In the genomic region with DNA sequence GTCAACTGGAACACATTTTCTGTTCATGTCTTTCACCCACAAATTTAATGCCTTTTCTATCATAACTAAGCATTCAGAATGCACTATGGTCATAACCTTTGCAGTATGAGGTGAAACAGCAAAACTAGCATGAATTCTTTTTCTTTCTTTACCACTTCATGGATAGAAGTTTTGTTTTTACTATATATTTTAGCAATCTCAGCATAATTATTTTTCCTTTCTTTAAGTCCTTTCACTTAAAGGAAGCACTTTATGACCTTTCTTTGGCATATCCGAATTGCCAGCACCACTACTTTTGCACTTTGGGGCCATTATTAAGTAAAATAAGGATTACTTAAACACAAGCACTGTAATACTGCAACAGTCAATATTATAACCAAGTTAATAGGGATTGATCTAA, we compare ENCODE assay signal across 37 cellular contexts.
"Had no signal": no experiment of that assay in that cellular context is flagged by ENCODE, and none has a peak within 500 bp of the region (broad histone marks: within the 10 kb centered on the region; RNA-seq: fewer than 3 reads in every experiment).

No MANE protein-coding gene starts in this region.

- DNase-seq: activated B cell treated with CpG ODN at 0.5 μM for 24 hours; activated CD4-positive, alpha-beta memory T cell treated with anti-CD3 and anti-CD28 coated beads for 36 hours; activated CD4-positive, alpha-beta T cell treated with anti-CD3 and anti-CD28 coated beads for 4 hours; activated CD4-positive, alpha-beta T cell treated with anti-CD3 and anti-CD28 coated beads, Interleukin-2, amount 10 ng/mL, durations not matched to agents 24 days and 14 days; activated CD4-positive, alpha-beta T cell treated with anti-CD3 and anti-CD28 coated beads, Interleukin-2, amount 50 U/mL, for 1 hour; activated CD4-positive, alpha-beta T cell treated with anti-CD3 and anti-CD28 coated beads, Interleukin-2, amount 50 U/mL, for 4 hours; activated CD4-positive, CD25-positive, alpha-beta regulatory T cell treated with anti-CD3 and anti-CD28 coated beads, Interleukin-2, amount 50 U/mL, for 72 hours; activated CD8-positive, alpha-beta memory T cell treated with anti-CD3 and anti-CD28 coated beads, Interleukin-2, amount 50 U/mL, for 4 hours; activated CD8-positive, alpha-beta T cell treated with anti-CD3 and anti-CD28 coated beads for 36 hours; activated effector memory CD4-positive, alpha-beta T cell treated with Interleukin-2 at 50 U/mL for 16 hours; activated gamma-delta T cell; activated naive CD4-positive, alpha-beta T cell treated with anti-CD3 and anti-CD28 coated beads, Interleukin-2, amount 10 ng/mL, durations not matched to agents 7 days and 5 days; activated naive CD4-positive, alpha-beta T cell treated with Interleukin-2 at 50 U/mL for 16 hours; activated naive CD8-positive, alpha-beta T cell treated with anti-CD3 and anti-CD28 coated beads, Interleukin-2, amount 10 ng/mL, durations not matched to agents 7 days and 5 days; activated naive CD8-positive, alpha-beta T cell treated with anti-CD3 and anti-CD28 coated beads, Interleukin-2, amount 50 U/mL, for 24 hours; activated T-cell treated with anti-CD3 and anti-CD28 coated beads for 4 hours; activated T-cell treated with anti-CD3 and anti-CD28 coated beads, Interleukin-2, amount 50 U/mL, for 1 hour; activated T-cell treated with anti-CD3 and anti-CD28 coated beads, Interleukin-2, amount 50 U/mL, for 48 hours; amygdala; anterior cingulate cortex; caudate nucleus; cerebellar nuclear complex; T-helper 1 cell; T-helper 2 cell; T-helper 9 cell had no signal

- H3K27ac ChIP-seq: ascending aorta, cardiac muscle cell, VCaP had no signal

- H3K4me3 Mint-ChIP-seq: activated B cell treated with CpG ODN at 0.5 μM for 24 hours; activated CD4-positive, alpha-beta memory T cell treated with anti-CD3 and anti-CD28 coated beads for 36 hours; activated CD4-positive, alpha-beta T cell treated with anti-CD3 and anti-CD28 coated beads, Interleukin-2, amount 10 ng/mL, durations not matched to agents 24 days and 14 days; activated CD8-positive, alpha-beta T cell treated with anti-CD3 and anti-CD28 coated beads for 36 hours; activated naive CD4-positive, alpha-beta T cell treated with anti-CD3 and anti-CD28 coated beads, Interleukin-2, amount 10 ng/mL, durations not matched to agents 7 days and 5 days; activated naive CD4-positive, alpha-beta T cell treated with anti-CD3 and anti-CD28 coated beads, Interleukin-2, amount 50 U/mL, for 24 hours; activated naive CD8-positive, alpha-beta T cell; activated naive CD8-positive, alpha-beta T cell treated with anti-CD3 and anti-CD28 coated beads, Interleukin-2, amount 10 ng/mL, durations not matched to agents 7 days and 5 days; activated naive CD8-positive, alpha-beta T cell treated with anti-CD3 and anti-CD28 coated beads, Interleukin-2, amount 50 U/mL, for 24 hours; brain; central memory CD8-positive, alpha-beta T cell; T-helper 1 cell treated with Interleukin-12 subunit alpha and Interleukin-12 subunit beta and Interleukin-4 antibody, amounts not matched to agents 30 μg/mL and 1 μg/mL, for 36 hours; T-helper 2 cell treated with Interferon-gamma antibody and Interleukin-4, amounts not matched to agents 5 μg/mL and 100 μg/mL, for 36 hours had no signal

- H3K9me3 Mint-ChIP-seq: activated B cell treated with CpG ODN at 0.5 μM for 24 hours; activated CD4-positive, alpha-beta memory T cell treated with anti-CD3 and anti-CD28 coated beads for 36 hours; activated CD4-positive, alpha-beta T cell treated with anti-CD3 and anti-CD28 coated beads, Interleukin-2, amount 10 ng/mL, durations not matched to agents 24 days and 14 days; activated CD8-positive, alpha-beta T cell treated with anti-CD3 and anti-CD28 coated beads for 36 hours; activated naive CD4-positive, alpha-beta T cell treated with anti-CD3 and anti-CD28 coated beads, Interleukin-2, amount 10 ng/mL, durations not matched to agents 7 days and 5 days; activated naive CD4-positive, alpha-beta T cell treated with anti-CD3 and anti-CD28 coated beads, Interleukin-2, amount 50 U/mL, for 24 hours; activated naive CD8-positive, alpha-beta T cell treated with anti-CD3 and anti-CD28 coated beads, Interleukin-2, amount 10 ng/mL, durations not matched to agents 7 days and 5 days; activated naive CD8-positive, alpha-beta T cell treated with anti-CD3 and anti-CD28 coated beads, Interleukin-2, amount 50 U/mL, for 24 hours; activated T-helper 2 cell treated with anti-CD3 and anti-CD28 coated beads, Interferon-gamma antibody, Interleukin-2, Interleukin-4, amounts not matched to agents 10 μg/mL and 5 μg/mL and 100 μg/mL, durations not matched to agents 14 hours and 24 hours and 36 hours; brain; T-helper 1 cell treated with Interleukin-12 subunit alpha and Interleukin-12 subunit beta and Interleukin-4 antibody, amounts not matched to agents 30 μg/mL and 1 μg/mL, for 36 hours; T-helper 2 cell treated with Interferon-gamma antibody and Interleukin-4, amounts not matched to agents 5 μg/mL and 100 μg/mL, for 36 hours had no signal

- H3K4me3 ChIP-seq: ascending aorta, cardiac muscle cell had no signal

- FAIRE-seq: bronchial epithelial cell, TTC549 had no signal

- H3K9me3 ChIP-seq: ascending aorta had no signal

- H3K27me3 ChIP-seq: ascending aorta, cardiac muscle cell had no signal

- H3K4me1 Mint-ChIP-seq: activated B cell treated with CpG ODN at 0.5 μM for 24 hours; activated CD4-positive, alpha-beta T cell treated with anti-CD3 and anti-CD28 coated beads, Interleukin-2, amount 10 ng/mL, durations not matched to agents 24 days and 14 days; activated naive CD4-positive, alpha-beta T cell treated with anti-CD3 and anti-CD28 coated beads, Interleukin-2, amount 10 ng/mL, durations not matched to agents 7 days and 5 days; activated naive CD4-positive, alpha-beta T cell treated with anti-CD3 and anti-CD28 coated beads, Interleukin-2, amount 50 U/mL, for 24 hours; activated naive CD8-positive, alpha-beta T cell treated with anti-CD3 and anti-CD28 coated beads, Interleukin-2, amount 10 ng/mL, durations not matched to agents 7 days and 5 days; activated naive CD8-positive, alpha-beta T cell treated with anti-CD3 and anti-CD28 coated beads, Interleukin-2, amount 50 U/mL, for 24 hours; brain; central memory CD8-positive, alpha-beta T cell had no signal

- H3K27me3 Mint-ChIP-seq: activated B cell treated with CpG ODN at 0.5 μM for 24 hours; activated CD4-positive, alpha-beta T cell treated with anti-CD3 and anti-CD28 coated beads, Interleukin-2, amount 10 ng/mL, durations not matched to agents 24 days and 14 days; activated CD8-positive, alpha-beta T cell treated with anti-CD3 and anti-CD28 coated beads for 36 hours; activated naive CD4-positive, alpha-beta T cell treated with anti-CD3 and anti-CD28 coated beads, Interleukin-2, amount 10 ng/mL, durations not matched to agents 7 days and 5 days; activated naive CD8-positive, alpha-beta T cell treated with anti-CD3 and anti-CD28 coated beads, Interleukin-2, amount 10 ng/mL, durations not matched to agents 7 days and 5 days; activated naive CD8-positive, alpha-beta T cell treated with anti-CD3 and anti-CD28 coated beads, Interleukin-2, amount 50 U/mL, for 24 hours; central memory CD8-positive, alpha-beta T cell had no signal

- H3K36me3 ChIP-seq: ascending aorta, cardiac muscle cell had no signal

- H3K36me3 Mint-ChIP-seq: activated CD4-positive, alpha-beta memory T cell treated with anti-CD3 and anti-CD28 coated beads for 36 hours; activated naive CD4-positive, alpha-beta T cell treated with anti-CD3 and anti-CD28 coated beads, Interleukin-2, amount 10 ng/mL, durations not matched to agents 7 days and 5 days; activated naive CD4-positive, alpha-beta T cell treated with anti-CD3 and anti-CD28 coated beads, Interleukin-2, amount 50 U/mL, for 24 hours; activated naive CD8-positive, alpha-beta T cell; activated naive CD8-positive, alpha-beta T cell treated with anti-CD3 and anti-CD28 coated beads, Interleukin-2, amount 10 ng/mL, durations not matched to agents 7 days and 5 days; brain had no signal

- ATAC-seq: activated CD8-positive, alpha-beta T cell treated with anti-CD3 and anti-CD28 coated beads for 36 hours; activated naive CD8-positive, alpha-beta T cell treated with anti-CD3 and anti-CD28 coated beads, Interleukin-2, amount 50 U/mL, for 24 hours had no signal

- H3K4me1 ChIP-seq: ascending aorta had no signal

- H3K27ac Mint-ChIP-seq: activated B cell treated with CpG ODN at 0.5 μM for 24 hours; activated CD4-positive, alpha-beta memory T cell treated with anti-CD3 and anti-CD28 coated beads for 36 hours; activated CD4-positive, alpha-beta T cell treated with anti-CD3 and anti-CD28 coated beads, Interleukin-2, amount 10 ng/mL, durations not matched to agents 24 days and 14 days; activated CD8-positive, alpha-beta T cell treated with anti-CD3 and anti-CD28 coated beads for 36 hours; activated naive CD4-positive, alpha-beta T cell treated with anti-CD3 and anti-CD28 coated beads, Interleukin-2, amount 10 ng/mL, durations not matched to agents 7 days and 5 days; activated naive CD4-positive, alpha-beta T cell treated with anti-CD3 and anti-CD28 coated beads, Interleukin-2, amount 50 U/mL, for 24 hours; activated naive CD8-positive, alpha-beta T cell; activated naive CD8-positive, alpha-beta T cell treated with anti-CD3 and anti-CD28 coated beads, Interleukin-2, amount 10 ng/mL, durations not matched to agents 7 days and 5 days; activated naive CD8-positive, alpha-beta T cell treated with anti-CD3 and anti-CD28 coated beads, Interleukin-2, amount 50 U/mL, for 24 hours; activated T-helper 2 cell treated with anti-CD3 and anti-CD28 coated beads, Interferon-gamma antibody, Interleukin-2, Interleukin-4, amounts not matched to agents 10 μg/mL and 5 μg/mL and 100 μg/mL, durations not matched to agents 14 hours and 24 hours and 36 hours; brain; T-helper 1 cell treated with Interleukin-12 subunit alpha and Interleukin-12 subunit beta and Interleukin-4 antibody, amounts not matched to agents 30 μg/mL and 1 μg/mL, for 36 hours; T-helper 2 cell treated with Interferon-gamma antibody and Interleukin-4, amounts not matched to agents 5 μg/mL and 100 μg/mL, for 36 hours had no signal
